Comparison of ENCODE assay signal across 8 cellular contexts in the genomic region with DNA sequence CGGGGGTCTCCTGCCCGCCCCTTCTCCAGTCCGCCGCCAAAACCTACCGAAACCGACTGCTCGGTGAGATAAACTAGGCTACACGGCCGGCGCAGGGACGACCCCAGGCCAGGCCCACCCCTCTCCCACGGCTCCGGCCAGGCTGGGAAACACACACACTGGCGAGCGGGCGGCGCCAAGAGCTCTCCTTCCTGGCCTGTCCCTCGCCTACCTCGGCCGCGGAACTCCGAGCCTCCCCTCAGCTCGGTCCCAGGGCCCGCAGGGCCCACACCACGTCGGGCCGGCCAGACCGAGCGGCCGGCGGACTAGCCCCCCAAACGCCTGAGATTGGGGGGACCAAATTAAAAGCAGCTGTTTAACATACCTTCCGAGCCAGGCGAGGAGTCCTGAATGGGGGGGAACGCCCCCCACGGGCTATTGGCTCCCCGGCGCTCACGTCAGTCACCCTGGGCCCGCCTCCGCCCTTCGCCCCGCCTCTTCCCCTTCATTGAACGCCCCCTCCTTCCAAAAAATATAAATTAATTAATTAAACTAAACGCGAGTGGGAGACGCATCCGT. TPM values are rescaled to one million over a fixed set of nuclear protein-coding genes. Genes with fewer than 3 reads are reported as not detected.
DNase-seq lines count a peak whose midpoint lies in the region; ATAC-seq and TF ChIP-seq lines count a peak whose summit lies in the region.

No MANE protein-coding gene starts in this region.

- DNase-seq in AG04449 (ENCODE audit: low read depth, low spot score) = no peak
- peak; percentile 40 for DNase-seq in GOT3 (lab: John Stamatoyannopoulos, UW)
- DNase-seq in NCI-H510A treated with DMSO at 0.1 percent for 48 hours (lab: John Stamatoyannopoulos, UW) = peak; percentile 49
- DNase-seq in activated CD4-positive, alpha-beta T cell treated with anti-CD3 and anti-CD28 coated beads, Interleukin-2, amount 50 U/mL, for 1 hour = peak; percentile 88
- peak; percentile 95 for DNase-seq in coronary artery (ENCODE audit: low spot score)
- peak; percentile 89 to 96 for DNase-seq in left colon
- peak; percentile 71 to 84 (median 78) for DNase-seq in stimulated activated CD4-positive, alpha-beta T cell treated with anti-CD3 and anti-CD28 coated beads, Interleukin-1b, Interleukin-23, amount 100 ng/mL, for 24 hours (ENCODE audit: low read depth in 4 of 4, low spot score in 1 of 4)

- ATAC-seq in left colon = peak; percentile 28
- ATAC-seq in HG03432 (IDR thresholded peaks at IDR 0.05; ENCODE audit: unreplicated experiment) = no peak

- TF ChIP-seq CTCF in AG04449 (IDR thresholded peaks at IDR 0.05; ENCODE audit: insufficient read depth, low read length, missing control alignments) (no peak), coronary artery (IDR thresholded peaks at IDR 0.05) (no peak)

- H3K4me3 ChIP-seq in AG04449 (ENCODE audit: low read depth, low read length) = peak overlapping the region; percentile 89
- peak overlapping the region; percentile 89 for H3K4me3 ChIP-seq in coronary artery

- CTCF ChIA-PET in AG04449 (lab: Yijun Ruan, JAX) = interaction anchor here (1.0 to 1.6 kb wide), 3 partner anchors 11 to 88 kb away, joined by 3 to 9 read pairs (median 3); partner anchors contain the start of gene MAN2C1

- POLR2A ChIA-PET in AG04449 (lab: Yijun Ruan, JAX) = interaction anchor here (0.7 to 1.8 kb wide), 5 partner anchors 9 to 170 kb away, joined by 3 to 6 read pairs (median 3); partner anchors contain the start of genes MAN2C1 and SNUPN

- peak overlapping the region; percentile 92 to 97 for H3K27ac ChIP-seq in coronary artery

- intact Hi-C loops in left colon (cut with DNase I, micrococcal nuclease) = no loop called here

RNA-seq across cellular contexts. Expression of gene SIN3A, which starts 4.0 kb away (rescaled TPM):
- total RNA-seq in left colon = 10 to 100 TPM; 45.7 to 56.1 TPM
